ENCODE assay signal across 18 cellular contexts in the genomic region with DNA sequence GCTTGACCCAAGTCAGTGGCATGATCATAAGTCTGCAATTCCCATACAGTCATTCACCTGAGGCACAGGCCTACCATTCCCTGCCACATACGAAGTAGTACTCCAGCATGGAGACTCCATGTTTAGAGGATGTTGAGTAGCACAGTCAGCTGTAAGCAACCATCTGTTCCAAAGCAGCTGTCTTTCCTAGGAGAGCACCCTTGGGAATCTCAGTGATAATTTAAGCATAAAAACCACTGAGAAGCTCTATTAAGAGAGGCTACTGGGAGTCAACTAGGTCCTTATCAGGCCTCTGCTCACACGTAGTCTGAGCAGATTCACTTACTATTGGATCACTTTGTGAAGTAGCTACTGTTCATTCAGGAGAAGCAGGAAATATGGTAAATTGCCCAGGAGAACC.
DNase-seq lines count a peak whose midpoint lies in the region; ATAC-seq and TF ChIP-seq lines count a peak whose summit lies in the region.
"Had no signal": no experiment of that assay in that cellular context is flagged by ENCODE, and none has a peak within 500 bp of the region (broad histone marks: within the 10 kb centered on the region; RNA-seq: fewer than 3 reads in every experiment).

No MANE protein-coding gene starts in this region.

- TF ChIP-seq CTCF in glutamatergic neuron (IDR thresholded peaks at IDR 0.05; ENCODE audit: partially characterized antibody, unreplicated experiment) (no peak), A673 (conservative IDR thresholded peaks at IDR 0.05; ENCODE audit: low read depth, low read length) (no peak)

- POLR2A ChIA-PET in A673 (lab: Charles Lee; ENCODE audit: low non-redundant PET) = interaction anchor here (0.6 kb wide), 1 partner anchor 14 kb away, joined by 3 read pairs; no protein-coding TSS in a partner anchor

- BruUV-seq in A673 (replicated peaks; lab: Mats Ljungman, UMichigan) = no TSS peak

- intact Hi-C loops in A673 (cut with micrococcal nuclease; ENCODE audit: unreplicated experiment) = no loop called here

- H3K36me3 Mint-ChIP-seq in glutamatergic neuron (ENCODE audit: unreplicated experiment) = peaks cover 5% of the 10 kb centered on the region

- no peak overlapping the region for H3K4me3 Mint-ChIP-seq in glutamatergic neuron (ENCODE audit: unreplicated experiment)
- H3K4me3 Mint-ChIP-seq: T-helper 17 cell had no signal

- H3K27me3 ChIP-seq in A673 (replicated peaks; ENCODE audit: insufficient read depth, low read depth, low read length, poor library complexity) = no peaks in the 10 kb centered on the region

- no peaks in the 10 kb centered on the region for H3K36me3 ChIP-seq in A673 (ENCODE audit: insufficient read depth, low read length, poor library complexity, severe bottlenecking)

- H3K27ac Mint-ChIP-seq in glutamatergic neuron (ENCODE audit: unreplicated experiment) = peak overlapping the region; percentile 17
- H3K27ac Mint-ChIP-seq: T-helper 17 cell had no signal

- peak; percentile 34 for DNase-seq in NCI-H1436 (lab: John Stamatoyannopoulos, UW)
- DNase-seq in NCI-H1436 treated with DMSO at 0.1 percent for 48 hours (lab: John Stamatoyannopoulos, UW) = no peak
- peak; percentile 79 for DNase-seq in NCI-H1694 (lab: John Stamatoyannopoulos, UW)
- peak; percentile 64 for DNase-seq in NCI-H524 treated with DMSO at 0.1 percent for 48 hours (lab: John Stamatoyannopoulos, UW)
- no peak for DNase-seq in glutamatergic neuron
- DNase-seq in DMS53 (lab: John Stamatoyannopoulos, UW) = no peak
- DNase-seq in A673 (ENCODE audit: low spot score) = no peak
- DNase-seq: DMS79 treated with DMSO at 0.1 percent for 48 hours, H7, NCI-H1105, NCI-H774, SW 1271, T-helper 17 cell had no signal

- H3K27ac ChIP-seq in A673 (ENCODE audit: low read depth, low read length, poor library complexity, severe bottlenecking) = no peak overlapping the region
- H3K27ac ChIP-seq: 22Rv1, C4-2B, KMS-11 had no signal

- no peak overlapping the region for H3K4me3 ChIP-seq in A673 (ENCODE audit: low read depth, low read length, poor library complexity, severe bottlenecking)

- H3K9me3 Mint-ChIP-seq in glutamatergic neuron (ENCODE audit: unreplicated experiment) = peaks cover 2% of the 10 kb centered on the region

- no peaks in the 10 kb centered on the region for H3K4me1 ChIP-seq in A673 (ENCODE audit: insufficient read depth, low read length, poor library complexity, severe bottlenecking)

- no peak for ATAC-seq in HG02678 (IDR thresholded peaks at IDR 0.05; ENCODE audit: unreplicated experiment)
- ATAC-seq: Right ventricle myocardium inferior, T-helper 17 cell had no signal

- CTCF ChIA-PET in A673 (lab: Charles Lee) = no interaction called here

- H3K27me3 Mint-ChIP-seq in glutamatergic neuron (ENCODE audit: unreplicated experiment) = peaks cover 3% of the 10 kb centered on the region

- H3K9me3 ChIP-seq in A673 (ENCODE audit: low read depth, low read length, poor library complexity, severe bottlenecking) = no peaks in the 10 kb centered on the region

- H3K4me1 Mint-ChIP-seq in glutamatergic neuron (ENCODE audit: low read depth, unreplicated experiment) = peaks cover 5% of the 10 kb centered on the region
- H3K4me1 Mint-ChIP-seq: T-helper 17 cell had no signal

Comparison
In these comparisons a context has a peak if more than half of its experiments do, and no peak if none do; other contexts are left out.
1. DNase-seq: peak in NCI-H1436 (single experiment), NCI-H1694 (single experiment) and NCI-H524 treated with DMSO at 0.1 percent for 48 hours (single experiment); none in NCI-H1436 treated with DMSO at 0.1 percent for 48 hours (single experiment), glutamatergic neuron (single experiment), DMS53 (single experiment) and A673 (single experiment).